In the genomic region with DNA sequence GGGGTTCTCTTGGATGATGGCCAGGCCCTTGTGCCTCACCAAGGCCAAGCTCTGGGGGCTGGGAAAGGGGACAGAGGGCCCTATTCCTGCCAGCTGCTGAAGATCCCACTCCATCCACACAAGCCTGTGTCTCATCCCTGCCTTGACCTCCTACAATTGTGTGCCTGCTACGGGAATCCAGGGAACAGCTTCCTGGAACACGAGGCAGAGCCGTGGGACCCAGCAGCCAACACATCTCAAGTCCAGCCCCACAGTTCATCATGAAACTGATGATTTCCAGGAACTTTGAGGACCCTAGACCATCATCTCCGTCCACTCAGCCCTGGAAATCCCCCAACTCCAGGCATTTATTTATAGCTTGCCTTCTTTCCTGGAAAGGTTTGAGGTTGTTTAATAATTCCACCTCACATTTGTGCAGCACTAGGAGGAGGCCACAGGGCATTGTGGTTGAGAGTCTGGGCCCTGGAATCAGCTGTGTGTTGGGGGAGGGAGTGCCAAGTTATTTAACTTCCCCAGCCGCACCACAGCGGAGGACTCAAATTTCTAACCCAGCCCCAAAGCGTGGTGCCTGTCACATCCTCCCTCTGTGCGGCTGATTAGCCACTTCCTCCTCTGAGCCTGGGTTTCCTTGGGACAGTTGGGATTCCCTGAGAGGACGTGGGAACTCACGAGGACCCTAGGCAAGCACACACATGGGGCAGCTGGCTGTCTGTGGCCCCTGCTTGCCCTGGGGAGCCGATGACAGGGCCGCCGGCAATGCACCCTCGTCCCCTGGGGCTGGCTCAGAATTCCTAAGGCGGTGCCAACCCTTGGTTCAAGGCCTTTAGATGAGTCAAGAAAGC, we compare ENCODE assay signal across 8 cellular contexts. TPM values are rescaled to one million over a fixed set of nuclear protein-coding genes. Genes with fewer than 3 reads are reported as not detected.
DNase-seq lines count a peak whose midpoint lies in the region; ATAC-seq and TF ChIP-seq lines count a peak whose summit lies in the region.

No MANE protein-coding gene starts in this region.

- DNase-seq in BJ (ENCODE audit: low read depth) (peak; percentile 78), HEK293T (ENCODE audit: extremely low spot score) (peak; percentile 41), SK-N-MC (ENCODE audit: low read depth, low spot score) (no peak), NCI-H1092 (lab: John Stamatoyannopoulos, UW) (no peak), RKO (ENCODE audit: low spot score) (no peak)

- H3K4me3 ChIP-seq in BJ (ENCODE audit: low read depth, low read length) (no peak overlapping the region), SK-N-MC (0 out of 2 replicates have a peak overlapping the region, but pooled peaks have one; percentile 3), esophagus (ENCODE audit: low read depth in 1 of 2, low read length in 2 of 2) (no peak overlapping the region), mucosa of rectum (ENCODE audit: low read length in 2 of 2) (no peak overlapping the region)

- H3K36me3 ChIP-seq in BJ (ENCODE audit: control insufficient read depth, insufficient read depth, low read length) (no peaks in the 10 kb centered on the region), SK-N-MC (ENCODE audit: insufficient read depth, low read length) (no peaks in the 10 kb centered on the region), esophagus (ENCODE audit: control insufficient read depth in 2 of 2, insufficient read depth in 2 of 2, low read length in 1 of 2) (no peaks in the 10 kb centered on the region), mucosa of rectum (ENCODE audit: control insufficient read depth in 2 of 2, insufficient read depth in 2 of 2, low read length in 2 of 2) (no peaks in the 10 kb centered on the region)

- TF ChIP-seq CTCF in BJ (IDR thresholded peaks at IDR 0.05; ENCODE audit: insufficient read depth, low read depth, low read length): no peak

- CTCF ChIA-PET in BJ (lab: Yijun Ruan, JAX): interaction anchor here (0.8 to 3.9 kb wide), 7 partner anchors 10 to 541 kb away, joined by 3 to 18 read pairs (median 5); no protein-coding TSS in a partner anchor
- CTCF ChIA-PET in HEK293T (lab: Yijun Ruan, JAX): interaction anchor here (1.8 kb wide), 1 partner anchor 12 kb away, joined by 6 read pairs; no protein-coding TSS in a partner anchor

- no peak for ATAC-seq in GM19023 (IDR thresholded peaks at IDR 0.05; ENCODE audit: unreplicated experiment)

- POLR2A ChIA-PET in BJ (lab: Charles Lee) (interaction anchor here (0.6 to 1.0 kb wide), 2 partner anchors 41 to 815 kb away, joined by 3 to 5 read pairs; no protein-coding TSS in a partner anchor), HEK293T (lab: Yijun Ruan, JAX) (no interaction called here)

- WGBS in esophagus, 2 donors: 28 to 29% methylated on average over 15 of the region's 15 CpGs

- H3K4me1 ChIP-seq in esophagus (ENCODE audit: control insufficient read depth in 2 of 2, insufficient read depth in 2 of 2, low read length in 1 of 2): peaks cover 7 to 28% of the 10 kb centered on the region in 2 donors
- H3K4me1 ChIP-seq in mucosa of rectum (ENCODE audit: control insufficient read depth in 2 of 2, insufficient read depth in 2 of 2, low read length in 2 of 2): peaks cover 5 to 6% of the 10 kb centered on the region in 2 donors

- H3K27me3 ChIP-seq in BJ (ENCODE audit: control insufficient read depth, insufficient read depth, low read length) (peaks cover 3% of the 10 kb centered on the region), esophagus (ENCODE audit: control insufficient read depth in 1 of 2, insufficient read depth in 2 of 2, low read length in 2 of 2) (no peaks in the 10 kb centered on the region), mucosa of rectum (ENCODE audit: control insufficient read depth in 2 of 2, insufficient read depth in 2 of 2, low read length in 2 of 2) (peaks cover 0 to 3% of the 10 kb centered on the region in 2 donors)

- no peak overlapping the region for H3K9ac ChIP-seq in SK-N-MC (ENCODE audit: insufficient read length)
- peak overlapping the region in 1 of 2 donors; percentile 12 for H3K9ac ChIP-seq in mucosa of rectum (ENCODE audit: low read depth in 1 of 2, low read length in 2 of 2)

- H3K9me3 ChIP-seq in SK-N-MC (ENCODE audit: low read depth, low read length) (no peaks in the 10 kb centered on the region), esophagus (ENCODE audit: control insufficient read depth in 2 of 2, insufficient read depth in 1 of 2, low read depth in 1 of 2, low read length in 1 of 2) (no peaks in the 10 kb centered on the region), mucosa of rectum (ENCODE audit: control insufficient read depth in 2 of 2, low read length in 2 of 2) (no peaks in the 10 kb centered on the region)

- no peak overlapping the region for H3K27ac ChIP-seq in SK-N-MC
- H3K27ac ChIP-seq in esophagus (ENCODE audit: low read depth in 2 of 2, low read length in 1 of 2): peak overlapping the region; percentile 54 to 57
- peak overlapping the region; percentile 20 to 39 for H3K27ac ChIP-seq in mucosa of rectum (ENCODE audit: low read depth in 2 of 2, low read length in 2 of 2)

TF ChIP-seq in HEK293T, 16 proteins besides CTCF, POLR2A, EP300 and RAD21:
- no peak for TF ChIP-seq NFRKB (IDR thresholded peaks at IDR 0.05)
- no peak for TF ChIP-seq HDGF (IDR thresholded peaks at IDR 0.05; ENCODE audit: borderline replicate concordance)
- no peak for TF ChIP-seq L3MBTL2 (conservative IDR thresholded peaks at IDR 0.05)
- TF ChIP-seq TARDBP (IDR thresholded peaks at IDR 0.05): no peak
- TF ChIP-seq FOXK2 (IDR thresholded peaks at IDR 0.05): no peak
- TF ChIP-seq BHLHE40 (IDR thresholded peaks at IDR 0.05; ENCODE audit: borderline replicate concordance): no peak
- TF ChIP-seq CTBP1 (IDR thresholded peaks at IDR 0.05; ENCODE audit: borderline replicate concordance): no peak
- no peak for TF ChIP-seq ELF4 (IDR thresholded peaks at IDR 0.05)
- no peak for TF ChIP-seq ARNT (IDR thresholded peaks at IDR 0.05)
- TF ChIP-seq FOXA1 (IDR thresholded peaks at IDR 0.05): no peak

RNA-seq across cellular contexts. Expression of a gene that starts 58.2 kb away (rescaled TPM):
- not detected in 2 replicates for polyA plus RNA-seq in BJ (2011; rRNA removed)
- not detected in 2 replicates for polyA minus RNA-seq in BJ (2011; rRNA and poly(A)+ RNA removed)
- 10 to 100 TPM; 24.2 to 26.5 TPM for polyA plus RNA-seq in esophagus

Comparison
In these comparisons a context has a peak if more than half of its experiments do, and no peak if none do; other contexts are left out.
1. DNase-seq: peak in BJ (single experiment) and HEK293T (single experiment); none in SK-N-MC (single experiment), NCI-H1092 (single experiment) and RKO (single experiment).
2. RNA of a gene that starts 58.2 kb away (polyA plus RNA-seq): 24.2 to 26.5 TPM in esophagus; not detected in BJ; every median in the first group is over 10 times any median in the second.